31 cellular contexts compared by ENCODE assay signal in genomic region chr7:67907792-67908191, GRCh38.
"Had no signal": no experiment of that assay in that cellular context is flagged by ENCODE, and none has a peak within 500 bp of the region (broad histone marks: within the 10 kb centered on the region; RNA-seq: fewer than 3 reads in every experiment).

No MANE protein-coding gene starts in this region.

- H3K27me3 ChIP-seq: adrenal gland, ascending aorta, brain microvascular endothelial cell, breast epithelium, cardiac muscle cell had no signal

- H3K4me3 ChIP-seq: adrenal gland, ascending aorta, breast epithelium, cardiac muscle cell had no signal

- H3K36me3 ChIP-seq: adrenal gland, ascending aorta, brain microvascular endothelial cell, breast epithelium, cardiac muscle cell had no signal

- H3K9me3 ChIP-seq: adrenal gland, ascending aorta, breast epithelium had no signal

- H3K27ac ChIP-seq: adrenal gland, ascending aorta, brain microvascular endothelial cell, breast epithelium, cardiac muscle cell had no signal

- DNase-seq: activated effector memory CD4-positive, alpha-beta T cell treated with anti-CD3 and anti-CD28 coated beads, Interleukin-2, amount 50 U/mL, for 16 hours; activated effector memory CD4-positive, alpha-beta T cell treated with Interleukin-2 at 50 U/mL for 16 hours; activated gamma-delta T cell; activated gamma-delta T cell treated with Interleukin-2 at 50 U/mL for 16 hours; activated naive CD4-positive, alpha-beta T cell; activated naive CD4-positive, alpha-beta T cell treated with anti-CD3 and anti-CD28 coated beads for 36 hours; activated naive CD4-positive, alpha-beta T cell treated with anti-CD3 and anti-CD28 coated beads, Interleukin-2, amount 10 ng/mL, durations not matched to agents 7 days and 5 days; activated naive CD4-positive, alpha-beta T cell treated with anti-CD3 and anti-CD28 coated beads, Interleukin-2, amount 50 U/mL, for 16 hours; activated naive CD4-positive, alpha-beta T cell treated with Interleukin-2 at 50 U/mL for 16 hours; activated naive CD8-positive, alpha-beta T cell treated with anti-CD3 and anti-CD28 coated beads for 36 hours; activated naive CD8-positive, alpha-beta T cell treated with anti-CD3 and anti-CD28 coated beads, Interleukin-2, amount 10 ng/mL, durations not matched to agents 7 days and 5 days; activated naive CD8-positive, alpha-beta T cell treated with anti-CD3 and anti-CD28 coated beads, Interleukin-2, amount 50 U/mL, for 24 hours; activated T-cell treated with anti-CD3 and anti-CD28 coated beads, Interleukin-2, amount 50 U/mL, for 1 hour; activated T-cell treated with anti-CD3 and anti-CD28 coated beads, Interleukin-2, amount 50 U/mL, for 24 hours; activated T-cell treated with anti-CD3 and anti-CD28 coated beads, Interleukin-2, amount 50 U/mL, for 4 hours; activated T-cell treated with anti-CD3 and anti-CD28 coated beads, Interleukin-2, amount 50 U/mL, for 48 hours; activated T-cell treated with anti-CD3 and anti-CD28 coated beads, Interleukin-2, amount 50 U/mL, for 72 hours; adrenal gland; amniotic stem cell; amygdala; anterior cingulate cortex; aorta; brain microvascular endothelial cell; caudate nucleus; central memory CD4-positive, alpha-beta T cell; cerebellar nuclear complex had no signal

- ATAC-seq: activated naive CD4-positive, alpha-beta T cell treated with anti-CD3 and anti-CD28 coated beads, Interleukin-2, amount 50 U/mL, for 72 hours; activated naive CD8-positive, alpha-beta T cell treated with anti-CD3 and anti-CD28 coated beads, Interleukin-2, amount 50 U/mL, for 24 hours; activated T-cell treated with anti-CD3 and anti-CD28 coated beads, Interleukin-2, amount 50 U/mL, for 4 hours; activated T-cell treated with anti-CD3 and anti-CD28 coated beads, Interleukin-2, amount 50 U/mL, for 72 hours; activated T-helper 17 cell treated with anti-CD3 and anti-CD28 coated beads, Interleukin-2, amount 50 U/mL, for 72 hours had no signal

- H3K4me1 ChIP-seq: adrenal gland, ascending aorta, breast epithelium had no signal
